Comparison of ENCODE assay signal across 10 cellular contexts in the genomic region with DNA sequence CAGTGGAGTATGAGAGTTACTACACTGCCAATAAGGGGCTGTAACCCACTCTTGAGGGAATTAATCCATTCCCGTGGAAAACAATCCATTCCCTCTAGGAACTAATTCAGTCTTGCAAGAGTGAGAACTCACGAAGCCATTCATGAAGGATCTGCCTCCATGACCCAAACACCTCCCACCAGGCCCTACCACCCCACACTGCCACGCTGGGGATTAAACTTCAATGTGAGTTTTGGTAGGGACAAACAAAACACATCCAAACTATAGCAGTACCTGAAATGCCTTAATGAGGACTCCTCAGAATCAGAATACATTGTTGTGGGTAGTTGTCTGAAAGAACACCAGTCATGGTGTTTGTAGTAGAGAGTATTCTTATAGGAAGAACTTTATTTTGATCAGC. TPM values are rescaled to one million over a fixed set of nuclear protein-coding genes. Genes with fewer than 3 reads are reported as not detected.
"Had no signal": no experiment of that assay in that cellular context is flagged by ENCODE, and none has a peak within 500 bp of the region (broad histone marks: within the 10 kb centered on the region; RNA-seq: fewer than 3 reads in every experiment).

No MANE protein-coding gene starts in this region.

- H3K9ac ChIP-seq: KMS-11 had no signal

- ATAC-seq: HepG2 had no signal

- H3K4me2 ChIP-seq: KMS-11 had no signal

- DNase-seq: IMR-90, KBM-7, KG1 had no signal

- FAIRE-seq: HepG2, HTR-8/SVneo had no signal

- H3K27ac ChIP-seq: HL-60, KMS-11 had no signal

RNA-seq across cellular contexts. Expression of a gene that starts 19.2 kb away (rescaled TPM):
- total RNA-seq: HT-29, HT1080, IMR-90 had no signal
- polyA plus RNA-seq: HepG2, IgD-negative memory B cell, IMR-90 had no signal
